In genomic region chr12:27801630-27802029, GRCh38 we compare ENCODE assay signal across 18 cellular contexts. TPM values are rescaled to one million over a fixed set of nuclear protein-coding genes. Genes with fewer than 3 reads are reported as not detected.
"Had no signal": no experiment of that assay in that cellular context is flagged by ENCODE, and none has a peak within 500 bp of the region (broad histone marks: within the 10 kb centered on the region; RNA-seq: fewer than 3 reads in every experiment).

No MANE protein-coding gene starts in this region.

- H3K27ac Mint-ChIP-seq: activated CD8-positive, alpha-beta memory T cell treated with anti-CD3 and anti-CD28 coated beads, Interleukin-2, amount 10 ng/mL, durations not matched to agents 7 days and 5 days; memory B cell; nephron; progenitor cell of endocrine pancreas had no signal

- H3K9me3 Mint-ChIP-seq: memory B cell, nephron had no signal

- H3K9me3 ChIP-seq: gastroesophageal sphincter, left ventricle myocardium inferior, SJSA1 had no signal

- DNase-seq: activated CD8-positive, alpha-beta memory T cell treated with anti-CD3 and anti-CD28 coated beads, Interleukin-2, amount 10 ng/mL, durations not matched to agents 7 days and 5 days; central memory CD4-positive, alpha-beta T cell; effector CD4-positive, alpha-beta T cell; kidney; left ventricle myocardium inferior; occipital lobe; right cardiac atrium; SW 1271; T1000; trophoblast cell had no signal

- H3K4me1 ChIP-seq: gastroesophageal sphincter, left ventricle myocardium inferior had no signal

- H3K27me3 Mint-ChIP-seq: progenitor cell of endocrine pancreas had no signal

- H3K27me3 ChIP-seq: gastroesophageal sphincter, SJSA1 had no signal

- H3K27ac ChIP-seq: coronary artery, gastroesophageal sphincter, left ventricle myocardium inferior, SJSA1 had no signal

- H3K4me1 Mint-ChIP-seq: nephron had no signal

- H3K4me3 ChIP-seq: coronary artery, gastroesophageal sphincter, left ventricle myocardium inferior, SJSA1, smooth muscle cell had no signal

- H3K4me3 Mint-ChIP-seq: activated CD8-positive, alpha-beta memory T cell treated with anti-CD3 and anti-CD28 coated beads, Interleukin-2, amount 10 ng/mL, durations not matched to agents 7 days and 5 days; memory B cell; nephron had no signal

- ATAC-seq: activated CD8-positive, alpha-beta memory T cell treated with anti-CD3 and anti-CD28 coated beads, Interleukin-2, amount 10 ng/mL, durations not matched to agents 7 days and 5 days; gastroesophageal sphincter; right cardiac atrium had no signal

RNA-seq across cellular contexts. Expression of gene MANSC4, which starts 21.6 kb away (rescaled TPM):
- total RNA-seq: activated CD8-positive, alpha-beta memory T cell treated with anti-CD3 and anti-CD28 coated beads, Interleukin-2, amount 10 ng/mL, durations not matched to agents 7 days and 5 days; gastroesophageal sphincter; kidney; left ventricle myocardium inferior; mucosa of gallbladder; right cardiac atrium; SJSA1 had no signal
- polyA plus RNA-seq: right cardiac atrium had no signal
